Comparison of ENCODE assay signal across 34 cellular contexts in genomic region chr11:103716363-103716762, GRCh38.
"Had no signal": no experiment of that assay in that cellular context is flagged by ENCODE, and none has a peak within 500 bp of the region (broad histone marks: within the 10 kb centered on the region; RNA-seq: fewer than 3 reads in every experiment).

No MANE protein-coding gene starts in this region.

- H3K27me3 ChIP-seq: ascending aorta, breast epithelium, cardiac muscle cell, dorsolateral prefrontal cortex, esophagus muscularis mucosa, foreskin keratinocyte, gastrocnemius medialis, heart left ventricle had no signal

- H3K27ac Mint-ChIP-seq: activated B cell treated with CpG ODN at 0.5 μM for 24 hours; activated CD8-positive, alpha-beta T cell treated with anti-CD3 and anti-CD28 coated beads for 36 hours; activated naive CD4-positive, alpha-beta T cell treated with anti-CD3 and anti-CD28 coated beads, Interleukin-2, amount 10 ng/mL, durations not matched to agents 7 days and 5 days; activated naive CD4-positive, alpha-beta T cell treated with anti-CD3 and anti-CD28 coated beads, Interleukin-2, amount 50 U/mL, for 72 hours; activated naive CD8-positive, alpha-beta T cell treated with anti-CD3 and anti-CD28 coated beads, Interleukin-2, amount 10 ng/mL, durations not matched to agents 7 days and 5 days; brain; dendritic cell treated with granulocyte-macrophage colony-stimulating factor and Interleukin-4, amounts not matched to agents 40 ng/mL and 50 ng/mL, for 4 days; T-helper 17 cell; T-helper 2 cell treated with Interferon-gamma antibody and Interleukin-4, amounts not matched to agents 5 μg/mL and 100 μg/mL, for 36 hours had no signal

- H3K4me1 Mint-ChIP-seq: activated B cell treated with CpG ODN at 0.5 μM for 24 hours; activated naive CD4-positive, alpha-beta T cell treated with anti-CD3 and anti-CD28 coated beads, Interleukin-2, amount 10 ng/mL, durations not matched to agents 7 days and 5 days; activated naive CD8-positive, alpha-beta T cell treated with anti-CD3 and anti-CD28 coated beads, Interleukin-2, amount 10 ng/mL, durations not matched to agents 7 days and 5 days had no signal

- H3K9me3 Mint-ChIP-seq: activated B cell treated with CpG ODN at 0.5 μM for 24 hours; activated CD8-positive, alpha-beta T cell treated with anti-CD3 and anti-CD28 coated beads for 36 hours; activated naive CD4-positive, alpha-beta T cell treated with anti-CD3 and anti-CD28 coated beads, Interleukin-2, amount 10 ng/mL, durations not matched to agents 7 days and 5 days; activated naive CD4-positive, alpha-beta T cell treated with anti-CD3 and anti-CD28 coated beads, Interleukin-2, amount 50 U/mL, for 72 hours; activated naive CD8-positive, alpha-beta T cell treated with anti-CD3 and anti-CD28 coated beads, Interleukin-2, amount 10 ng/mL, durations not matched to agents 7 days and 5 days; activated T-cell treated with anti-CD3 and anti-CD28 coated beads, Interleukin-2, amount 50 U/mL, for 4 hours; dendritic cell treated with granulocyte-macrophage colony-stimulating factor and Interleukin-4, amounts not matched to agents 40 ng/mL and 50 ng/mL, for 4 days; T-helper 2 cell treated with Interferon-gamma antibody and Interleukin-4, amounts not matched to agents 5 μg/mL and 100 μg/mL, for 36 hours had no signal

- H3K36me3 ChIP-seq: ascending aorta, breast epithelium, cardiac muscle cell, esophagus muscularis mucosa, gastrocnemius medialis, heart left ventricle, WERI-Rb-1 had no signal

- H3K27me3 Mint-ChIP-seq: activated CD8-positive, alpha-beta T cell treated with anti-CD3 and anti-CD28 coated beads for 36 hours; activated naive CD4-positive, alpha-beta T cell treated with anti-CD3 and anti-CD28 coated beads, Interleukin-2, amount 10 ng/mL, durations not matched to agents 7 days and 5 days; activated naive CD8-positive, alpha-beta T cell treated with anti-CD3 and anti-CD28 coated beads, Interleukin-2, amount 10 ng/mL, durations not matched to agents 7 days and 5 days; brain; dendritic cell treated with granulocyte-macrophage colony-stimulating factor and Interleukin-4, amounts not matched to agents 40 ng/mL and 50 ng/mL, for 4 days; T-helper 17 cell had no signal

- H3K27ac ChIP-seq: ascending aorta, breast epithelium, cardiac muscle cell, coronary artery, dorsolateral prefrontal cortex, esophagus muscularis mucosa, foreskin keratinocyte, gastrocnemius medialis, heart left ventricle, WERI-Rb-1 had no signal

- H3K9me3 ChIP-seq: ascending aorta, breast epithelium, esophagus muscularis mucosa, gastrocnemius medialis had no signal

- H3K4me3 ChIP-seq: ascending aorta, breast epithelium, cardiac muscle cell, coronary artery, dorsolateral prefrontal cortex, esophagus muscularis mucosa, gastrocnemius medialis, heart left ventricle had no signal

- H3K4me1 ChIP-seq: ascending aorta, breast epithelium, esophagus muscularis mucosa, foreskin keratinocyte, gastrocnemius medialis, heart left ventricle had no signal

- H3K4me3 Mint-ChIP-seq: activated B cell treated with CpG ODN at 0.5 μM for 24 hours; activated CD8-positive, alpha-beta T cell treated with anti-CD3 and anti-CD28 coated beads for 36 hours; activated naive CD4-positive, alpha-beta T cell treated with anti-CD3 and anti-CD28 coated beads, Interleukin-2, amount 10 ng/mL, durations not matched to agents 7 days and 5 days; activated naive CD8-positive, alpha-beta T cell treated with anti-CD3 and anti-CD28 coated beads, Interleukin-2, amount 10 ng/mL, durations not matched to agents 7 days and 5 days; activated T-cell treated with anti-CD3 and anti-CD28 coated beads, Interleukin-2, amount 50 U/mL, for 4 hours; brain; dendritic cell treated with granulocyte-macrophage colony-stimulating factor and Interleukin-4, amounts not matched to agents 40 ng/mL and 50 ng/mL, for 4 days; T-helper 17 cell; T-helper 2 cell treated with Interferon-gamma antibody and Interleukin-4, amounts not matched to agents 5 μg/mL and 100 μg/mL, for 36 hours had no signal

- ATAC-seq: activated CD4-positive, CD25-positive, alpha-beta regulatory T cell treated with anti-CD3 and anti-CD28 coated beads, Interleukin-2, amount 50 U/mL, for 24 hours; activated CD8-positive, alpha-beta T cell treated with anti-CD3 and anti-CD28 coated beads for 36 hours; activated naive CD4-positive, alpha-beta T cell treated with anti-CD3 and anti-CD28 coated beads, Interleukin-2, amount 50 U/mL, for 72 hours; activated T-cell treated with anti-CD3 and anti-CD28 coated beads, Interleukin-2, amount 50 U/mL, for 4 hours; foreskin keratinocyte; gastrocnemius medialis; heart left ventricle; T-helper 17 cell had no signal

- H3K36me3 Mint-ChIP-seq: activated naive CD4-positive, alpha-beta T cell treated with anti-CD3 and anti-CD28 coated beads, Interleukin-2, amount 10 ng/mL, durations not matched to agents 7 days and 5 days; activated naive CD4-positive, alpha-beta T cell treated with anti-CD3 and anti-CD28 coated beads, Interleukin-2, amount 50 U/mL, for 72 hours; activated naive CD8-positive, alpha-beta T cell treated with anti-CD3 and anti-CD28 coated beads, Interleukin-2, amount 10 ng/mL, durations not matched to agents 7 days and 5 days; brain had no signal

- DNase-seq: activated B cell treated with CpG ODN at 0.5 μM for 24 hours; activated CD4-positive, alpha-beta T cell treated with anti-CD3 and anti-CD28 coated beads for 48 hours; activated CD4-positive, alpha-beta T cell treated with anti-CD3 and anti-CD28 coated beads, Interleukin-2, amount 50 U/mL, for 1 hour; activated CD4-positive, alpha-beta T cell treated with anti-CD3 and anti-CD28 coated beads, Interleukin-2, amount 50 U/mL, for 48 hours; activated CD8-positive, alpha-beta memory T cell treated with anti-CD3 and anti-CD28 coated beads for 24 hours; activated CD8-positive, alpha-beta T cell treated with anti-CD3 and anti-CD28 coated beads for 36 hours; activated gamma-delta T cell; activated naive CD4-positive, alpha-beta T cell; activated naive CD4-positive, alpha-beta T cell treated with anti-CD3 and anti-CD28 coated beads, Interleukin-2, amount 10 ng/mL, durations not matched to agents 7 days and 5 days; activated naive CD8-positive, alpha-beta T cell treated with anti-CD3 and anti-CD28 coated beads, Interleukin-2, amount 10 ng/mL, durations not matched to agents 7 days and 5 days; activated T-cell treated with anti-CD3 and anti-CD28 coated beads, Interleukin-2, amount 50 U/mL, for 4 hours; central memory CD4-positive, alpha-beta T cell; cerebellar nuclear complex; dorsolateral prefrontal cortex; effector memory CD4-positive, alpha-beta T cell; erythroblast; foreskin keratinocyte; gastrocnemius medialis; glutamatergic neuron; heart left ventricle; T-helper 1 cell; T-helper 17 cell; T1000; WERI-Rb-1 had no signal
